Comparison of ENCODE assay signal across 8 cellular contexts in genomic region chr1:16740042-16740964, GRCh38. TPM values are rescaled to one million over a fixed set of nuclear protein-coding genes. Genes with fewer than 3 reads are reported as not detected.
DNase-seq lines count a peak whose midpoint lies in the region; ATAC-seq, FAIRE-seq and TF ChIP-seq lines count a peak whose summit lies in the region.
"Not testable (repeated sequence)": the region's sequence is repeated elsewhere in the genome, so short reads cannot be mapped to it uniquely, and the experiment has no call there.

TSS of gene RNU1-4 (plus strand) at chr1:16740516.

- not testable (repeated sequence) for TF ChIP-seq EP300 in A549 (IDR thresholded peaks at IDR 0.05)

- not testable (repeated sequence) for TF ChIP-seq CTCF in A549 (IDR thresholded peaks at IDR 0.05); Panc1 (IDR thresholded peaks at IDR 0.05); heart left ventricle (IDR thresholded peaks at IDR 0.05); omental fat pad (IDR thresholded peaks at IDR 0.05)

- in situ Hi-C loops in Panc1 (cut with HindIII; ENCODE audit: low pct_unique_long_range_greater_than_20kb, low sequenced_read_pairs), result not testable (repeated sequence)

- not testable (repeated sequence) for TF ChIP-seq POLR2A in A549 (IDR thresholded peaks at IDR 0.05; ENCODE audit: low read length); heart left ventricle (IDR thresholded peaks at IDR 0.05)

- not testable (repeated sequence) for FAIRE-seq in A549 (lab: Jason Lieb, UNC)

- not testable (repeated sequence) for H3K27me3 Mint-ChIP-seq in activated naive CD8-positive, alpha-beta T cell treated with anti-CD3 and anti-CD28 coated beads, Interleukin-2, amount 50 U/mL, for 24 hours

- H3K27ac Mint-ChIP-seq in activated naive CD8-positive, alpha-beta T cell treated with anti-CD3 and anti-CD28 coated beads, Interleukin-2, amount 50 U/mL, for 24 hours, result not testable (repeated sequence)

- not testable (repeated sequence) for H3K9me3 Mint-ChIP-seq in activated naive CD8-positive, alpha-beta T cell treated with anti-CD3 and anti-CD28 coated beads, Interleukin-2, amount 50 U/mL, for 24 hours

- POLR2A ChIA-PET in A549 (lab: Yijun Ruan, JAX); Panc1 (lab: Charles Lee): not testable (repeated sequence)

- H3K4me1 Mint-ChIP-seq in activated naive CD8-positive, alpha-beta T cell treated with anti-CD3 and anti-CD28 coated beads, Interleukin-2, amount 50 U/mL, for 24 hours, result not testable (repeated sequence)

- not testable (repeated sequence) for H3K4me1 ChIP-seq in A549; Panc1 (ENCODE audit: control insufficient read depth, insufficient read depth, low read length); heart left ventricle

- CTCF ChIA-PET in A549 (lab: Yijun Ruan, JAX); Panc1 (lab: Charles Lee): not testable (repeated sequence)

- H3K4me3 ChIP-seq in A549; Panc1 (ENCODE audit: low read depth in 2 of 2, low read length in 2 of 2); heart left ventricle: not testable (repeated sequence)

- not testable (repeated sequence) for H3K9me3 ChIP-seq in A549; Panc1 (ENCODE audit: control insufficient read depth, insufficient read depth, low read depth, low read length); heart left ventricle

- not testable (repeated sequence) for TF ChIP-seq RAD21 in A549 (conservative IDR thresholded peaks at IDR 0.05 in 1 of 2, IDR thresholded peaks at IDR 0.05 in 1 of 2)

- not testable (repeated sequence) for H3K36me3 ChIP-seq in Panc1 (ENCODE audit: control insufficient read depth, insufficient read depth, low read length); heart left ventricle

- H3K27me3 ChIP-seq in Panc1 (ENCODE audit: control insufficient read depth, insufficient read depth, low read length); heart left ventricle: not testable (repeated sequence)

- ATAC-seq in A549 (peak; percentile 100), GM19035 (IDR thresholded peaks at IDR 0.05; ENCODE audit: unreplicated experiment) (peak; percentile 100), GM21786 (IDR thresholded peaks at IDR 0.05; ENCODE audit: unreplicated experiment) (peak; percentile 94), HG03066 (IDR thresholded peaks at IDR 0.05; ENCODE audit: low read depth, unreplicated experiment) (peak; percentile 99), Panc1 (peak; percentile 100), heart left ventricle (peak; percentile 95 to 98 (median 98)), omental fat pad (ENCODE audit: low FRiP score) (peak; percentile 89)
- peak; percentile 99 for ATAC-seq in activated naive CD8-positive, alpha-beta T cell treated with anti-CD3 and anti-CD28 coated beads, Interleukin-2, amount 50 U/mL, for 24 hours

- not testable (repeated sequence) for H3K36me3 Mint-ChIP-seq in activated naive CD8-positive, alpha-beta T cell treated with anti-CD3 and anti-CD28 coated beads, Interleukin-2, amount 50 U/mL, for 24 hours (ENCODE audit: low read depth)

- H3K4me2 ChIP-seq in A549, result not testable (repeated sequence)

- not testable (repeated sequence) for DNase-seq in A549 (ENCODE audit: low read depth in 1 of 2, low spot score in 1 of 2); Panc1 (ENCODE audit: low read depth, low spot score); activated naive CD8-positive, alpha-beta T cell treated with anti-CD3 and anti-CD28 coated beads, Interleukin-2, amount 50 U/mL, for 24 hours; heart left ventricle; omental fat pad (ENCODE audit: low spot score)

- no CpG with 5 or more reads among the region's 46 CpGs for WGBS in A549 (ENCODE audit: missing lambda C conversion rate)
- WGBS in heart left ventricle, 4 donors, result no CpG with 5 or more reads among the region's 46 CpGs

- intact Hi-C loops in Panc1 (cut with micrococcal nuclease; ENCODE audit: unreplicated experiment); heart left ventricle (cut with DNase I): not testable (repeated sequence)

- not testable (repeated sequence) for BruUV-seq in Panc1 (replicated peaks; lab: Mats Ljungman, UMichigan)

- H3K27ac ChIP-seq in A549; Panc1 (ENCODE audit: low read length); heart left ventricle: not testable (repeated sequence)

- H3K4me3 Mint-ChIP-seq in activated naive CD8-positive, alpha-beta T cell treated with anti-CD3 and anti-CD28 coated beads, Interleukin-2, amount 50 U/mL, for 24 hours, result not testable (repeated sequence)

RNA-seq across cellular contexts. Expression of gene RNU1-4, which starts in this region (rescaled TPM):
- polyA plus RNA-seq in A549 (2011; rRNA removed) (56.2 TPM in 1 of 2 replicates, not detected in the other), A549 (2017; fragmentation: RNase III; extraction: RNeasy Plus Mini Kit Qiagen cat#74134 plus additional on column Dnase treatment) (6.5 to 8.5 TPM (median 6.6 TPM) in 3 replicates), heart left ventricle (not detected)
- polyA plus RNA-seq in A549 (2012; cell fraction: cytosol; rRNA removed), result not detected in 2 replicates
- not detected in 2 replicates for polyA plus RNA-seq in A549 (2012; cell fraction: nucleus; rRNA removed)
- polyA minus RNA-seq in A549 (2011; rRNA and poly(A)+ RNA removed), result 38,453 and 40,699 TPM in 2 replicates
- total RNA-seq in Panc1 (2021; ENCODE audit: unreplicated experiment) (1,290 TPM), heart left ventricle (1,000 to 10,000 TPM in 6 of 9 donors, 100 to 1,000 TPM in 1, not detected in 2; 364 to 3,776 (median 2,470) TPM), omental fat pad (under 1 TPM; under 0.01 TPM)
- 2.5 TPM for polyA plus RNA-seq in Panc1 (2012; ENCODE audit: insufficient read length)

Comparison
In these comparisons a context has a peak if more than half of its experiments do, and no peak if none do; other contexts are left out.
1. Peak in ATAC-seq in omental fat pad; RNA of the gene not detected or under 1 TPM.